Comparison of ENCODE assay signal across 2 cellular contexts in genomic region chr15:90915216-90915807, GRCh38.
TF ChIP-seq lines count a peak whose summit lies in the region.

No MANE protein-coding gene starts in this region.

TF ChIP-seq in IMR-90, 13 proteins besides CTCF, POLR2A, EP300 and RAD21:
- TF ChIP-seq ELK1 (IDR thresholded peaks at IDR 0.05; ENCODE audit: borderline replicate concordance, low read depth, low read length) (no peak), CHD1 (IDR thresholded peaks at IDR 0.05; ENCODE audit: low read depth, low read length) (no peak), MAZ (IDR thresholded peaks at IDR 0.05; ENCODE audit: borderline replicate concordance, low read depth, low read length) (no peak), USF2 (IDR thresholded peaks at IDR 0.05; ENCODE audit: low read depth, low read length) (no peak), CEBPB (IDR thresholded peaks at IDR 0.05; ENCODE audit: low read depth, low read length) (no peak), SMC3 (IDR thresholded peaks at IDR 0.05; ENCODE audit: low read depth, low read length) (no peak), MXI1 (IDR thresholded peaks at IDR 0.05; ENCODE audit: borderline replicate concordance, low read depth, low read length) (no peak), RCOR1 (IDR thresholded peaks at IDR 0.05; ENCODE audit: insufficient replicate concordance, low read length) (no peak)
TF ChIP-seq in IMR-90: peak in this region for 0.

TF ChIP-seq in K562, 482 proteins besides CTCF, POLR2A, EP300 and RAD21:
- no peak for TF ChIP-seq ZEB2 (IDR thresholded peaks at IDR 0.05)
- TF ChIP-seq BRD4 (IDR thresholded peaks at IDR 0.05) = no peak
- 0 out of 2 replicates have a peak, but pooled peaks have one; percentile 6 for TF ChIP-seq ZNF766 (CRISPR knock-in tag; conservative IDR thresholded peaks at IDR 0.05)
- no peak for TF ChIP-seq KLF1 (tag; IDR thresholded peaks at IDR 0.05)
- no peak for TF ChIP-seq TEAD4 (IDR thresholded peaks at IDR 0.05; ENCODE audit: low read length)
- TF ChIP-seq TEAD4 (CRISPR knock-in tag; IDR thresholded peaks at IDR 0.05; ENCODE audit: borderline replicate concordance) = 0 out of 2 replicates have a peak, but pooled peaks have one; percentile 34
- TF ChIP-seq ZNF449 (CRISPR knock-in tag; IDR thresholded peaks at IDR 0.05) = no peak
- TF ChIP-seq NFXL1 (CRISPR knock-in tag; IDR thresholded peaks at IDR 0.05) = no peak; the same call in 1 of the 2 replicates
- no peak for TF ChIP-seq U2AF2 (optimal IDR thresholded peaks at IDR 0.05; ENCODE audit: low read depth, low read length)
- no peak for TF ChIP-seq NFE2L1 (tag; IDR thresholded peaks at IDR 0.05; ENCODE audit: borderline replicate concordance, low read depth)
- TF ChIP-seq FOXA3 (CRISPR knock-in tag; conservative IDR thresholded peaks at IDR 0.05 in 1 of 2, IDR thresholded peaks at IDR 0.05 in 1 of 2) = peak in 1 of 2 experiments; percentile 11; a peak in 1 of 4 replicates
- no peak for TF ChIP-seq NR1H2 (CRISPR knock-in tag; IDR thresholded peaks at IDR 0.05)
- TF ChIP-seq AFF4 (CRISPR knock-in tag; IDR thresholded peaks at IDR 0.05) = peak; percentile 37; the same call in 1 of the 2 replicates
- TF ChIP-seq ZNF695 (CRISPR knock-in tag; IDR thresholded peaks at IDR 0.05) = no peak
- 0 out of 2 replicates have a peak, but pooled peaks have one; percentile 20 for TF ChIP-seq CBFA2T2 (conservative IDR thresholded peaks at IDR 0.05)
- TF ChIP-seq PHB (CRISPR knock-in tag; IDR thresholded peaks at IDR 0.05) = no peak
